ENCODE assay signal across 8 cellular contexts in the genomic region with DNA sequence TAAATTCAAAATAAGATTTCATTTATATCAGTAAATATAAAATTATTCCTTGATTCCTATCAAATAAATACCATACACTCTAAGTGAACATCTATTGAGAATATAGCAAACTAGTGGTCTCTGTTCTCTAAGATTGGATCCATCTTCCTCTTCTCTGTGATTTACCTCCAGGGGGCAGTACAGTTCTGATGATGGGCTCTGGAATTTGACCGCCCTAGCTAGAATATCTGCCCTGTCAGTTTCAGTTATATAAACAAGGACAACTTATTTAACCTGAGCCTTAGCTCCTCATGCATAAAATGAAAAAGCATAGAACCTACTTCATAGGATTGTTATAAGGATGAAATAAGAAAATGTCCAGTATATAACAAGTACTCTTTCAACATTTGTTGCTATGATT.
DNase-seq lines count a peak whose midpoint lies in the region; ATAC-seq and TF ChIP-seq lines count a peak whose summit lies in the region.

No MANE protein-coding gene starts in this region.

- H3K4me3 ChIP-seq in cardiac fibroblast (replicated peaks in 1 of 2; ENCODE audit: low read depth in 2 of 2, low read length in 2 of 2) (no peak overlapping the region), thyroid gland (replicated peaks in 1 of 3) (no peak overlapping the region)

- H3K27me3 Mint-ChIP-seq in CD14-positive monocyte (ENCODE audit: low read depth in 3 of 3) = no peaks in the 10 kb centered on the region

- H3K36me3 Mint-ChIP-seq in CD14-positive monocyte = no peaks in the 10 kb centered on the region

- H3K4me1 ChIP-seq in thyroid gland = peaks cover 18 to 25% of the 10 kb centered on the region in 2 donors

- intact Hi-C loops in CD14-positive monocyte (cut with micrococcal nuclease) (no loop called here), thyroid gland (cut with DNase I) (no loop called here)

- TF ChIP-seq CTCF in CD14-positive monocyte (IDR thresholded peaks at IDR 0.05) (peak; percentile 63), cardiac fibroblast (IDR thresholded peaks at IDR 0.05; ENCODE audit: low read depth, low read length) (peak; percentile 66), thyroid gland (IDR thresholded peaks at IDR 0.05) (peak in 3 of 6 experiments; percentile 16 to 40 (median 21))

- H3K9me3 ChIP-seq in thyroid gland = no peaks in the 10 kb centered on the region

- no peaks in the 10 kb centered on the region for H3K4me1 Mint-ChIP-seq in CD14-positive monocyte

- 63 to 66% methylated on average over 1 of the region's 1 CpG for WGBS in thyroid gland, 2 donors

- H3K27me3 ChIP-seq in thyroid gland = no peaks in the 10 kb centered on the region

- peaks cover 0 to 2% (median 0%) of the 10 kb centered on the region in 7 donors for H3K9me3 Mint-ChIP-seq in CD14-positive monocyte

- no peak for TF ChIP-seq POLR2A in thyroid gland (IDR thresholded peaks at IDR 0.05)

- peak; percentile 59 for ATAC-seq in GM18868 (IDR thresholded peaks at IDR 0.05; ENCODE audit: unreplicated experiment)

- DNase-seq in CD14-positive monocyte (ENCODE audit: low spot score) (no peak), NCI-H460 (ENCODE audit: extremely low read depth, low read depth) (peak; percentile 46), cardiac fibroblast (ENCODE audit: low read depth in 2 of 2) (peak; percentile 81 to 85), midbrain (lab: John Stamatoyannopoulos, UW) (peak; percentile 81), thyroid gland (no peak), NCI-H1105 (lab: John Stamatoyannopoulos, UW) (no peak)
- no peak for DNase-seq in activated effector memory CD4-positive, alpha-beta T cell treated with anti-CD3 and anti-CD28 coated beads, Interleukin-2, amount 50 U/mL, for 16 hours

- H3K36me3 ChIP-seq in thyroid gland = no peaks in the 10 kb centered on the region

- H3K27ac ChIP-seq in thyroid gland = no peak overlapping the region

- H3K27ac Mint-ChIP-seq in CD14-positive monocyte = no peak overlapping the region

- H3K4me3 Mint-ChIP-seq in CD14-positive monocyte = no peak overlapping the region

Comparison
In these comparisons a context has a peak if more than half of its experiments do, and no peak if none do; other contexts are left out.
1. DNase-seq: peak in NCI-H460 (single experiment), cardiac fibroblast (2 of 2) and midbrain (single experiment); none in CD14-positive monocyte (single experiment), thyroid gland (0 of 2), NCI-H1105 (single experiment) and activated effector memory CD4-positive, alpha-beta T cell treated with anti-CD3 and anti-CD28 coated beads, Interleukin-2, amount 50 U/mL, for 16 hours (single experiment).